ENCODE assay signal across 2 cellular contexts in the genomic region with DNA sequence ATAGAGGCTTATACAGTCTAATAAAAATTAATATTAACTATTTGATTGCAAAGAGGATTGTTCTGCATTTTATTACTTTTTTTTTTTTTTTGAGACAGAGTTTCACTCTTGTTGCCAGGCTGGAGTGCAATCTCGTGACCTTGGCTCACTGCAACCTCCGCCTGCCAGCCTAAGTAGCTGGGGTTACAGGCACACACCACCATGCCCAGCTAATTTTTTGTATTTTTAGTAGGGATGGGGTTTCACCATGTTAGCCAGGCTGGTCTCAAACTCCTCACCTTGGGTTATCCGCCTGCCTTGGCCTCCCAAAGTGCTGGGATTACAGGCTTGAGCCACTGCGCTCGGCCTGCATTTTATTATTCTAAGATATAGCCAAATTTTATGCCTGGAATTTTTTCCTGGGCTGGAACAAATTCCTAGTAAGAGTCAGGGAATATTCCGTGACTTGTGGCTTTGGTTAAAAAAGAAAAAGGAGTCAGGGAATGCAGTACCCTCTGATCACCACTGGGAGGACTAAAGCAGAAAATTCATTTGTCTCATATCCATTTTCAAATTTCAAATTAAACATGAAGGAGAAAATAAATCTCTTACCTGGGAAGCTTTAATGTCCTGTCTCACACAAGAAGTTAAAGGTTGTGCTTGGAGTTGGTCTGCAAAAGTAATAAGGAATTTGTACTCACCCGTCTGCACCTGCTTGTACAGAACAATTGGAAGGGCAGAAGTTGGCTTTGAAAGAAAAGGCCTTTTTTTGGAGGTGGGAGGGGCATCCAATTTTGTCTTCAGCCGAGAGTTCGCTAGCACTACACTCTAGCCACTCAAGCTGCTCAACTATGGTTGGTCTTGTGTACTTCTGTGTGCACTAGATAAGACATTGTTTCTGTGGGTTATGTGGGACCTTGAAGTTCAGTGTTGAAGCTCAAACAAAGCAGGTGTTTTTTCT.
A peak's percentile ranks its signal among the peaks of the same experiment; 100 is the strongest.
TF ChIP-seq lines count a peak whose summit lies in the region.

No MANE protein-coding gene starts in this region.

TF ChIP-seq in endothelial cell of umbilical vein, 7 proteins besides CTCF, POLR2A, EP300 and RAD21:
- no peak for TF ChIP-seq EZH2 (IDR thresholded peaks at IDR 0.05; ENCODE audit: borderline replicate concordance, low read depth, low read length, severe bottlenecking)
- TF ChIP-seq POLR2AphosphoS5 (IDR thresholded peaks at IDR 0.05; ENCODE audit: insufficient read depth, low read depth, low read length), result no peak
- no peak for TF ChIP-seq GATA2 (IDR thresholded peaks at IDR 0.05; ENCODE audit: insufficient read depth, insufficient read length, low read depth, low read length)
- no peak for TF ChIP-seq FOS (IDR thresholded peaks at IDR 0.05; ENCODE audit: borderline replicate concordance, insufficient read depth, low read length)

TF ChIP-seq in neural cell, 6 proteins besides CTCF, POLR2A, EP300 and RAD21 (continued from another document):
- peak; percentile 29 for TF ChIP-seq SMC3 (conservative IDR thresholded peaks at IDR 0.05; ENCODE audit: poor library complexity)
